25 cellular contexts compared by ENCODE assay signal in the genomic region with DNA sequence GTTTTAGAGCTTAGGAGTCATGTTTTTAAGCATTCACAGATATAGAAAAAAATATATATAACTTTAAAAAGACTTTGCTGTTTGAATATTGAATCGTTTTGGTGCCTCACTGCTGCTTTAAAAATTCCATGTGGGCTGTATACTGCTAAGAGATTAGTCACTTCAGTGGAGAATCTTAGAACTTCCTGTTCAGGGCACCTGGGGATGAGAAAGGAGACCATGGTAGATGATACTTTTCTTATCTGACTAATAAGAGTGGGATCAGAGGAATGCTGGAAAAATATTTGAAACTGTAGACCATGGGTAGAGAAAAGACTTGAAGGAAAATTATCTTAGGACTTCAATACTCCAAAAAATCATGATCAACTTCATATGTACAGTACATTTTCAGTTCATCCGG.
DNase-seq lines count a peak whose midpoint lies in the region; TF ChIP-seq lines count a peak whose summit lies in the region.
"Had no signal": no experiment of that assay in that cellular context is flagged by ENCODE, and none has a peak within 500 bp of the region (broad histone marks: within the 10 kb centered on the region; RNA-seq: fewer than 3 reads in every experiment).

No MANE protein-coding gene starts in this region.

- H3K4me3 ChIP-seq in astrocyte of the spinal cord (ENCODE audit: low read depth, low read length), result no peak overlapping the region
- H3K4me3 ChIP-seq in foreskin fibroblast (ENCODE audit: low read depth in 1 of 2, low read length in 2 of 2), result no peak overlapping the region
- no peak overlapping the region for H3K4me3 ChIP-seq in MG63
- H3K4me3 ChIP-seq: Peyer's patch had no signal

- no peaks in the 10 kb centered on the region for H3K9me3 ChIP-seq in MG63
- H3K9me3 ChIP-seq: Peyer's patch had no signal

- DNase-seq in EL (peak; percentile 7), NCI-H226 (peak; percentile 56), astrocyte of the spinal cord (ENCODE audit: low read depth, low spot score) (peak; percentile 8), glomerular visceral epithelial cell (ENCODE audit: extremely low spot score) (peak; percentile 2), foreskin fibroblast (no peak), MG63 (no peak), DMS 273 treated with DMSO at 0.1 percent for 48 hours (lab: John Stamatoyannopoulos, UW) (no peak), NCI-H345 treated with DMSO at 0.1 percent for 48 hours (lab: John Stamatoyannopoulos, UW; ENCODE audit: unreplicated experiment) (no peak)
- DNase-seq: 8988T; C1 segment of cervical spinal cord; Calu3; CD8-positive, alpha-beta T cell; GDM1; GOT3; HCEC 1CT; Karpas-422; MM.1S; NCI-H1092; NCI-H1436 treated with DMSO at 0.1 percent for 48 hours; NCI-H1930; NCI-H2227 treated with DMSO at 0.1 percent for 48 hours; NCI-H524 treated with DMSO at 0.1 percent for 48 hours; NCI-H82; Peyer's patch; SW 1271 had no signal

- H3K27me3 ChIP-seq in MG63, result no peaks in the 10 kb centered on the region
- H3K27me3 ChIP-seq: Peyer's patch had no signal

- TF ChIP-seq CTCF in astrocyte of the spinal cord (IDR thresholded peaks at IDR 0.05; ENCODE audit: low read depth, low read length) (no peak), foreskin fibroblast (IDR thresholded peaks at IDR 0.05; ENCODE audit: low read depth, low read length) (no peak)

- in situ Hi-C loops in astrocyte of the spinal cord (cut with HindIII; ENCODE audit: low sequenced_read_pairs), result no loop called here

- H3K36me3 ChIP-seq in MG63, result no peaks in the 10 kb centered on the region
- H3K36me3 ChIP-seq: Peyer's patch had no signal

Comparison
In these comparisons a context has a peak if more than half of its experiments do, and no peak if none do; other contexts are left out.
1. DNase-seq: peak in EL (single experiment), NCI-H226 (single experiment), astrocyte of the spinal cord (single experiment) and glomerular visceral epithelial cell (single experiment); none in foreskin fibroblast (0 of 2), MG63 (single experiment), DMS 273 treated with DMSO at 0.1 percent for 48 hours (single experiment) and NCI-H345 treated with DMSO at 0.1 percent for 48 hours (single experiment).